In the genomic region with DNA sequence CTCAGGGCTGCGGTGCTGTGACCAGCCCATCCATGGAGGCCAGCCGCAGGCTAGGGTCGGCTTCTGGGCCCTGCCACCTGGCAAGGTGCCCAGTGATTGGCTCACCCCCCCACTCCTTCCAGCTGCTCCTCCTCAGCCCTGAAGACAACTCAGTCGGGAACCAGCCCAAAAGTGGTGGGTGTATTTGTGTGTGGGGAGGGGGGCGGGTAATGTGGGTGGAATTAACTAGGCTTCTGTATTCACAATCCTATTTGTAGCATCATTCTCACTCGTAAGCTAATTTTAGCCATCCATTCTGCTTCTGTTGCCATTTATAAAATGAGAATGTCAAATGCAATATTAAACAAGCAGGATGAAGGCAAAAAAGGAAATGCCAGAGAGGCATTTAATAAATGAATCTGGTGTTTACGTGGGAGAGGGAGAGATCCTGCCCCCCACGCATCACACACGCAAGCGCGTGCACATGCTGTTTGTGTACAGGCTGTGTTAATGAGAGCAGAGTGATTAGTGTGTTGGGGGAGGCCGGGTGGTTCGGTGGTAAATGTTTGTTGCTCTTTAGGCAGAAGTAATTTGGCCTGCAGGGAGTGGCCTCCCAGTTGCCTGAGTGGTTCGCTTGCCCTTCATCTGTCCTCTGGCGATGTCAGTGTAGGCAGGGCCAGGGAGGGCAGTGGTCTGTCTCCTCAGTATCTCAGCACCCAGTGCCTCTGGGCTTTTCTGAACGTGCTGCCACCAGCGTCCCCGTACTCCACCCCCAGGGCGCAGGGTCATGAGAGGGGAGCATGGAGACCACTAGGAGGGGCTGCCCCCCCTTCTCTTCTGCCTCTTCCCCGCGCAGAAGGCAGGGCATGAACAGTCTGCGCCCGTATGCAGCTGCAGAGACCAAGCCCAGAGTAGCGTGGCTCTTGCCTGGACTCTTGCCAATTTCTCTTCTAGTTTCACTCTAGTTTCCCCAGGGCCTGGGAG, we compare ENCODE assay signal across 8 cellular contexts.
DNase-seq lines count a peak whose midpoint lies in the region; ATAC-seq and TF ChIP-seq lines count a peak whose summit lies in the region.

No MANE protein-coding gene starts in this region.

- TF ChIP-seq CTCF in GM12872 (IDR thresholded peaks at IDR 0.05; ENCODE audit: insufficient read depth, low read depth, low read length) = peak; percentile 51
- no peak for TF ChIP-seq CTCF in epithelial cell of esophagus (IDR thresholded peaks at IDR 0.05; ENCODE audit: insufficient read depth, low read depth, low read length, missing control alignments)

- H3K27me3 Mint-ChIP-seq in naive B cell = no peaks in the 10 kb centered on the region

- H3K4me3 ChIP-seq in epithelial cell of esophagus (ENCODE audit: low read length) = no peak overlapping the region

- peaks cover 44 to 73% (median 65%) of the 10 kb centered on the region in 3 donors for H3K4me1 Mint-ChIP-seq in naive B cell

- DNase-seq in NCI-H1694 (lab: John Stamatoyannopoulos, UW) (peak; percentile 98), epithelial cell of esophagus (ENCODE audit: low read depth) (peak; percentile 25), naive B cell (peak; percentile 83)

- H3K27ac Mint-ChIP-seq in naive B cell = peak overlapping the region; percentile 92 to 99 (median 97)

- H3K4me3 Mint-ChIP-seq in naive B cell = peak overlapping the region in 7 of 8 donors; percentile 74 to 91 (median 83)

- H3K9me3 Mint-ChIP-seq in naive B cell = no peaks in the 10 kb centered on the region

- peak; percentile 48 for ATAC-seq in HG02588 (IDR thresholded peaks at IDR 0.05; ENCODE audit: unreplicated experiment)
- peak; percentile 21 to 25 for ATAC-seq in activated CD4-positive, CD25-positive, alpha-beta regulatory T cell treated with anti-CD3 and anti-CD28 coated beads, Interleukin-2, amount 50 U/mL, for 24 hours
- peak; percentile 74 to 75 for ATAC-seq in naive B cell (ENCODE audit: low read depth in 2 of 2)
- no peak for ATAC-seq in HG02840 (IDR thresholded peaks at IDR 0.05; ENCODE audit: low FRiP score, unreplicated experiment)
- no peak for ATAC-seq in GM18519 (IDR thresholded peaks at IDR 0.05; ENCODE audit: low FRiP score, unreplicated experiment)

- no peaks in the 10 kb centered on the region for H3K36me3 Mint-ChIP-seq in naive B cell

Comparison
In these comparisons a context has a peak if more than half of its experiments do, and no peak if none do; other contexts are left out.
1. ATAC-seq: peak in HG02588 (single experiment), activated CD4-positive, CD25-positive, alpha-beta regulatory T cell treated with anti-CD3 and anti-CD28 coated beads, Interleukin-2, amount 50 U/mL, for 24 hours (2 of 2) and naive B cell (2 of 2); none in HG02840 (single experiment) and GM18519 (single experiment).
2. DNase-seq: peak in every context shown above with its lines; median percentile 98 in NCI-H1694; 83 in naive B cell; 25 in epithelial cell of esophagus.